ENCODE assay signal across 22 cellular contexts in the genomic region with DNA sequence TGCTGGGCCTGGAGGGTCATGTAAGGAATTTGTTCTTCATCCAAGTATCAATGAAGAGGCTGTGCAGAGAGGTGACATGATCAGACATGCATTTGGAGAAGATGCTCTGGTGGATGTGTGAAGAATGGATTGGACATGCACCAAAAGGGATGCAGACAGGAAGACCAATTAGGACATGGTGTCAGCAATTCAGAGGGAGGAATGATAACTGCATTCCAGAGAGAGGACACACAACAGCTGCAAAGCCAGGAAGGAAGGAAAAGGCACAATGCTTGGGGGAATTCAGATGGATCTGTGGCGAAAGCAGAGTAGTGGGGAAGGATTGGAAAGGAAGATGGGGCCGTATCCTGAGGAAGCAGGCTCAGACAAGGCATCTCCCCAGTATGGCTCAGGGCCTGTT.
"Had no signal": no experiment of that assay in that cellular context is flagged by ENCODE, and none has a peak within 500 bp of the region (broad histone marks: within the 10 kb centered on the region; RNA-seq: fewer than 3 reads in every experiment).

No MANE protein-coding gene starts in this region.

- H3K27ac Mint-ChIP-seq: activated CD4-positive, alpha-beta memory T cell treated with anti-CD3 and anti-CD28 coated beads, Interleukin-2, amount 10 ng/mL, durations not matched to agents 7 days and 5 days; activated CD4-positive, alpha-beta T cell treated with anti-CD3 and anti-CD28 coated beads, Interleukin-2, amount 10 ng/mL, durations not matched to agents 24 days and 14 days; activated naive CD4-positive, alpha-beta T cell treated with anti-CD3 and anti-CD28 coated beads, Interleukin-2, amount 50 U/mL, for 72 hours; activated T-helper 1 cell treated with anti-CD3 and anti-CD28 coated beads, Interleukin-12 subunit alpha, Interleukin-12 subunit beta, Interleukin-2, Interleukin-4 antibody, amounts not matched to agents 30 ng/mL and 10 ng/mL and 1 ng/mL, durations not matched to agents 14 hours and 24 hours and 36 hours; naive B cell; neural progenitor cell; stimulated activated naive B cell treated with anti-CD40 and anti-IgM and Interleukin-4, amounts not matched to agents 10 μg/mL and 1 μg/mL and 100 μg/mL, for 72 hours had no signal

- H3K27me3 ChIP-seq: ascending aorta, left lung, transverse colon, uterus had no signal

- H3K9me3 Mint-ChIP-seq: activated CD4-positive, alpha-beta memory T cell treated with anti-CD3 and anti-CD28 coated beads, Interleukin-2, amount 10 ng/mL, durations not matched to agents 7 days and 5 days; activated CD4-positive, alpha-beta T cell treated with anti-CD3 and anti-CD28 coated beads, Interleukin-2, amount 10 ng/mL, durations not matched to agents 24 days and 14 days; activated naive CD4-positive, alpha-beta T cell treated with anti-CD3 and anti-CD28 coated beads, Interleukin-2, amount 50 U/mL, for 72 hours; activated T-helper 1 cell treated with anti-CD3 and anti-CD28 coated beads, Interleukin-12 subunit alpha, Interleukin-12 subunit beta, Interleukin-2, Interleukin-4 antibody, amounts not matched to agents 30 ng/mL and 10 ng/mL and 1 ng/mL, durations not matched to agents 14 hours and 24 hours and 36 hours; naive B cell; neural progenitor cell had no signal

- H2AFZ ChIP-seq: neural progenitor cell had no signal

- H3K4me1 ChIP-seq: uterus had no signal

- ATAC-seq: activated CD4-positive, CD25-positive, alpha-beta regulatory T cell treated with anti-CD3 and anti-CD28 coated beads, Interleukin-2, amount 50 U/mL, for 24 hours; activated naive CD4-positive, alpha-beta T cell treated with anti-CD3 and anti-CD28 coated beads, Interleukin-2, amount 50 U/mL, for 72 hours; left lung; sciatic nerve; stimulated activated naive B cell treated with anti-CD40 and anti-IgM and Interleukin-4, amounts not matched to agents 10 μg/mL and 1 μg/mL and 100 μg/mL, for 72 hours had no signal

- H3K36me3 ChIP-seq: ascending aorta, left lung, neural progenitor cell, transverse colon, uterus had no signal

- H3K9me3 ChIP-seq: ascending aorta, left lung, transverse colon, uterus had no signal

- H3K4me3 ChIP-seq: ascending aorta, left lung, neural progenitor cell, smooth muscle cell, transverse colon, uterus had no signal

- H3K4me2 ChIP-seq: neural progenitor cell, smooth muscle cell had no signal

- H3K36me3 Mint-ChIP-seq: activated naive CD4-positive, alpha-beta T cell treated with anti-CD3 and anti-CD28 coated beads, Interleukin-2, amount 50 U/mL, for 72 hours; immature natural killer cell; neural progenitor cell had no signal

- H3K4me3 Mint-ChIP-seq: activated CD4-positive, alpha-beta memory T cell treated with anti-CD3 and anti-CD28 coated beads, Interleukin-2, amount 10 ng/mL, durations not matched to agents 7 days and 5 days; activated CD4-positive, alpha-beta T cell treated with anti-CD3 and anti-CD28 coated beads, Interleukin-2, amount 10 ng/mL, durations not matched to agents 24 days and 14 days; activated T-helper 1 cell treated with anti-CD3 and anti-CD28 coated beads, Interleukin-12 subunit alpha, Interleukin-12 subunit beta, Interleukin-2, Interleukin-4 antibody, amounts not matched to agents 30 ng/mL and 10 ng/mL and 1 ng/mL, durations not matched to agents 14 hours and 24 hours and 36 hours; immature natural killer cell; neural progenitor cell; stimulated activated naive B cell treated with anti-CD40 and anti-IgM and Interleukin-4, amounts not matched to agents 10 μg/mL and 1 μg/mL and 100 μg/mL, for 72 hours had no signal

- DNase-seq: activated CD4-positive, alpha-beta memory T cell treated with anti-CD3 and anti-CD28 coated beads, Interleukin-2, amount 10 ng/mL, durations not matched to agents 7 days and 5 days; activated CD4-positive, alpha-beta T cell treated with anti-CD3 and anti-CD28 coated beads, Interleukin-2, amount 10 ng/mL, durations not matched to agents 24 days and 14 days; activated gamma-delta T cell; central memory CD4-positive, alpha-beta T cell; erythroblast; foreskin melanocyte; immature natural killer cell; kidney glomerular epithelial cell; left lung; naive B cell; stimulated activated CD4-positive, alpha-beta T cell treated with anti-CD3 and anti-CD28 coated beads, Interleukin-15, amount 100 ng/mL, for 24 hours; stimulated activated naive B cell treated with anti-CD40 and anti-IgM and Interleukin-4, amounts not matched to agents 10 μg/mL and 1 μg/mL and 100 μg/mL, for 72 hours; transverse colon; uterus had no signal

- H3K27ac ChIP-seq: ascending aorta, left lung, neural progenitor cell, transverse colon, uterus, VCaP had no signal

- H3K9ac ChIP-seq: neural progenitor cell had no signal
